Comparison of ENCODE assay signal across 8 cellular contexts in genomic region chr22:31080848-31081649, GRCh38. TPM values are rescaled to one million over a fixed set of nuclear protein-coding genes. Genes with fewer than 3 reads are reported as not detected.
DNase-seq lines count a peak whose midpoint lies in the region; ATAC-seq and TF ChIP-seq lines count a peak whose summit lies in the region.

SMTN (plus strand) TSS chr22:31081318; CDS start chr22:31083259, 1,941 bp downstream.

- H3K27ac Mint-ChIP-seq in stimulated activated naive CD8-positive, alpha-beta T cell treated with anti-CD3 and anti-CD28 coated beads, Interleukin-15, amount 100 ng/mL, for 72 hours: peak within 1 kb of the TSS; percentile 65 to 78

- no peaks in the 10 kb centered on the region for H4K20me1 ChIP-seq in Karpas-422 (ENCODE audit: insufficient read depth, low read depth, low read length)
- H4K20me1 ChIP-seq in neural cell (ENCODE audit: insufficient read depth): no peaks in the 10 kb centered on the region

- H3K9ac ChIP-seq in Karpas-422 (ENCODE audit: low read length) (peak within 1 kb of the TSS; percentile 80), neural cell (ENCODE audit: low read length) (peak within 1 kb of the TSS; percentile 84)

- H2AFZ ChIP-seq in Karpas-422 (ENCODE audit: low read length) (peak within 1 kb of the TSS; percentile 44; the same call in 1 of the 2 replicates), neural cell (ENCODE audit: low read depth, low read length) (peak within 1 kb of the TSS; percentile 89)

- ATAC-seq in GM21786 (IDR thresholded peaks at IDR 0.05; ENCODE audit: unreplicated experiment): peak; percentile 64
- peak; percentile 74 for ATAC-seq in stimulated activated naive CD8-positive, alpha-beta T cell treated with anti-CD3 and anti-CD28 coated beads, Interleukin-15, amount 100 ng/mL, for 72 hours

- no peaks in the 10 kb centered on the region for H3K27me3 Mint-ChIP-seq in stimulated activated naive CD8-positive, alpha-beta T cell treated with anti-CD3 and anti-CD28 coated beads, Interleukin-15, amount 100 ng/mL, for 72 hours

- H3K9me3 ChIP-seq in Karpas-422 (ENCODE audit: low read length) (no peaks in the 10 kb centered on the region), neural cell (ENCODE audit: low read length) (no peaks in the 10 kb centered on the region)

- peaks cover 49% of the 10 kb centered on the region for H3K4me1 Mint-ChIP-seq in stimulated activated naive CD8-positive, alpha-beta T cell treated with anti-CD3 and anti-CD28 coated beads, Interleukin-15, amount 100 ng/mL, for 72 hours

- H3K9me3 Mint-ChIP-seq in stimulated activated naive CD8-positive, alpha-beta T cell treated with anti-CD3 and anti-CD28 coated beads, Interleukin-15, amount 100 ng/mL, for 72 hours: no peaks in the 10 kb centered on the region

- TF ChIP-seq CTCF in fibroblast of the aortic adventitia (IDR thresholded peaks at IDR 0.05; ENCODE audit: insufficient read depth, low read length): no peak
- no peak for TF ChIP-seq CTCF in neural cell (IDR thresholded peaks at IDR 0.05; ENCODE audit: poor library complexity, severe bottlenecking)

- no peak for TF ChIP-seq EP300 in neural cell (conservative IDR thresholded peaks at IDR 0.05; ENCODE audit: poor library complexity, severe bottlenecking)

- H3K79me2 ChIP-seq in Karpas-422 (ENCODE audit: low read length): peaks cover 13% of the 10 kb centered on the region
- no peaks in the 10 kb centered on the region for H3K79me2 ChIP-seq in neural cell (replicated peaks; ENCODE audit: insufficient read depth, low read length)

- peak within 1 kb of the TSS; percentile 90 for H3K4me2 ChIP-seq in Karpas-422 (ENCODE audit: low read depth, low read length, poor library complexity, severe bottlenecking)
- peak within 1 kb of the TSS; percentile 66 for H3K4me2 ChIP-seq in neural cell (ENCODE audit: low read length)

- H3K27me3 ChIP-seq in Karpas-422 (ENCODE audit: low read length): no peaks in the 10 kb centered on the region
- peaks cover 25% of the 10 kb centered on the region for H3K27me3 ChIP-seq in neural cell (ENCODE audit: insufficient read depth, low read depth, low read length)

- peak within 1 kb of the TSS; percentile 86 to 95 for H3K4me3 Mint-ChIP-seq in stimulated activated naive CD8-positive, alpha-beta T cell treated with anti-CD3 and anti-CD28 coated beads, Interleukin-15, amount 100 ng/mL, for 72 hours

- no peaks in the 10 kb centered on the region for H3F3A ChIP-seq in neural cell (ENCODE audit: insufficient read depth, low read length, poor library complexity, severe bottlenecking)

- peak; percentile 61 for DNase-seq in DMS79 treated with DMSO at 0.1 percent for 48 hours (lab: John Stamatoyannopoulos, UW)
- peak; percentile 97 for DNase-seq in Karpas-422
- peak; percentile 96 for DNase-seq in activated effector memory CD4-positive, alpha-beta T cell treated with anti-CD3 and anti-CD28 coated beads, Interleukin-2, amount 50 U/mL, for 16 hours
- peak; percentile 83 for DNase-seq in fibroblast of the aortic adventitia (ENCODE audit: low read depth)
- peak; percentile 86 to 91 for DNase-seq in stimulated activated naive CD8-positive, alpha-beta T cell treated with anti-CD3 and anti-CD28 coated beads, Interleukin-15, amount 100 ng/mL, for 72 hours

- TF ChIP-seq RAD21 in neural cell (conservative IDR thresholded peaks at IDR 0.05): no peak

- no peak within 1 kb of the TSS for H3K27ac ChIP-seq in Karpas-422 (ENCODE audit: low read length)
- peak within 1 kb of the TSS; percentile 72 for H3K27ac ChIP-seq in neural cell (ENCODE audit: low read length)

- H3K9me2 ChIP-seq in Karpas-422 (replicated peaks; ENCODE audit: insufficient read depth, low read length) (no peaks in the 10 kb centered on the region), neural cell (ENCODE audit: insufficient read depth, low read length) (no peaks in the 10 kb centered on the region)

- peak; percentile 88 for TF ChIP-seq POLR2A in Raji (IDR thresholded peaks at IDR 0.05; ENCODE audit: insufficient read depth, low read depth, low read length)

- H3K36me3 ChIP-seq in Karpas-422 (ENCODE audit: insufficient read depth, low read length): no peaks in the 10 kb centered on the region
- no peaks in the 10 kb centered on the region for H3K36me3 ChIP-seq in neural cell (ENCODE audit: insufficient read depth, low read length)

- peaks cover 47% of the 10 kb centered on the region for H3K4me1 ChIP-seq in Karpas-422 (ENCODE audit: low read length)

- H3K4me3 ChIP-seq in Karpas-422 (ENCODE audit: low read length): peak within 1 kb of the TSS; percentile 71
- peak within 1 kb of the TSS; percentile 85 for H3K4me3 ChIP-seq in fibroblast of the aortic adventitia (ENCODE audit: low read depth, low read length)
- peak within 1 kb of the TSS; percentile 74 for H3K4me3 ChIP-seq in neural cell (ENCODE audit: low read length)

TF ChIP-seq in neural cell, 6 proteins besides CTCF, POLR2A, EP300 and RAD21:
- TF ChIP-seq EZH2 (IDR thresholded peaks at IDR 0.05; ENCODE audit: borderline replicate concordance, insufficient read depth, low read length, poor library complexity, severe bottlenecking) (no peak), TAF1 (IDR thresholded peaks at IDR 0.05; ENCODE audit: low read depth) (peak; percentile 60), REST (IDR thresholded peaks at IDR 0.05; ENCODE audit: borderline replicate concordance) (peak; percentile 82), MXI1 (conservative IDR thresholded peaks at IDR 0.05; ENCODE audit: poor library complexity, severe bottlenecking) (no peak), POLR2AphosphoS5 (IDR thresholded peaks at IDR 0.05) (peak; percentile 90), SMC3 (conservative IDR thresholded peaks at IDR 0.05; ENCODE audit: poor library complexity) (peak; percentile 3)

RNA-seq across cellular contexts. Expression of gene SMTN, which starts in this region (rescaled TPM):
- 23.5 and 27.9 TPM in 2 replicates for total RNA-seq in Karpas-422 (2014; rRNA removed; shearing (Covaris generic); ENCODE audit: low replicate concordance)
- total RNA-seq in fibroblast of the aortic adventitia (ENCODE audit: low replicate concordance): 35.2 and 63.5 TPM in 2 replicates
- 2.8 and 3.4 TPM in 2 replicates for polyA plus RNA-seq in neural cell
- polyA minus RNA-seq in neural cell: 3.5 and 5.6 TPM in 2 replicates
